In genomic region chr7:107976620-107977019, GRCh38 we compare ENCODE assay signal across 28 cellular contexts. TPM values are rescaled to one million over a fixed set of nuclear protein-coding genes. Genes with fewer than 3 reads are reported as not detected.
"Had no signal": no experiment of that assay in that cellular context is flagged by ENCODE, and none has a peak within 500 bp of the region (broad histone marks: within the 10 kb centered on the region; RNA-seq: fewer than 3 reads in every experiment).

No MANE protein-coding gene starts in this region.

- H3K27ac Mint-ChIP-seq: activated B cell treated with CpG ODN at 0.5 μM for 24 hours; activated CD4-positive, alpha-beta T cell treated with anti-CD3 and anti-CD28 coated beads, Interleukin-2, amount 10 ng/mL, durations not matched to agents 7 days and 5 days; activated CD8-positive, alpha-beta T cell treated with anti-CD3 and anti-CD28 coated beads for 36 hours; activated naive CD4-positive, alpha-beta T cell treated with anti-CD3 and anti-CD28 coated beads, Interleukin-2, amount 10 ng/mL, durations not matched to agents 7 days and 5 days; activated naive CD8-positive, alpha-beta T cell treated with anti-CD3 and anti-CD28 coated beads for 36 hours; activated T-cell treated with anti-CD3 and anti-CD28 coated beads, Interleukin-2, amount 50 U/mL, for 72 hours; activated T-helper 2 cell treated with anti-CD3 and anti-CD28 coated beads, Interferon-gamma antibody, Interleukin-2, Interleukin-4, amounts not matched to agents 10 μg/mL and 5 μg/mL and 100 μg/mL, durations not matched to agents 14 hours and 24 hours and 36 hours; T-helper 17 cell had no signal

- H3K4me1 ChIP-seq: breast epithelium had no signal

- DNase-seq: activated B cell treated with CpG ODN at 0.5 μM for 24 hours; activated CD4-positive, alpha-beta T cell treated with anti-CD3 and anti-CD28 coated beads for 1 hour; activated CD4-positive, alpha-beta T cell treated with anti-CD3 and anti-CD28 coated beads, Interleukin-2, amount 10 ng/mL, durations not matched to agents 7 days and 5 days; activated CD8-positive, alpha-beta memory T cell treated with anti-CD3 and anti-CD28 coated beads, Interleukin-2, amount 50 U/mL, for 4 hours; activated CD8-positive, alpha-beta T cell treated with anti-CD3 and anti-CD28 coated beads for 36 hours; activated gamma-delta T cell treated with Interleukin-2 at 50 U/mL for 16 hours; activated naive CD4-positive, alpha-beta T cell treated with anti-CD3 and anti-CD28 coated beads, Interleukin-2, amount 10 ng/mL, durations not matched to agents 7 days and 5 days; activated naive CD8-positive, alpha-beta T cell treated with anti-CD3 and anti-CD28 coated beads for 36 hours; activated T-cell treated with anti-CD3 and anti-CD28 coated beads, Interleukin-2, amount 50 U/mL, for 72 hours; adrenal gland; aorta; caudate nucleus; Karpas-422; MM.1S; NCI-H1105; NCI-H1436; NCI-H1694 treated with DMSO at 0.1 percent for 48 hours; NCI-H2029 treated with DMSO at 0.1 percent for 48 hours; NCI-H510A treated with DMSO at 0.1 percent for 48 hours; NCI-H69; NK-92 treated with Interleukin-12 subunit alpha and Interleukin-12 subunit beta, amount 100 ng/mL, for 24 hours; OCI-M1; Peyer's patch; SHP77 treated with DMSO at 0.1 percent for 48 hours; T-helper 17 cell; T-helper 9 cell had no signal

- H3K9me3 Mint-ChIP-seq: activated B cell treated with CpG ODN at 0.5 μM for 24 hours; activated CD4-positive, alpha-beta T cell treated with anti-CD3 and anti-CD28 coated beads, Interleukin-2, amount 10 ng/mL, durations not matched to agents 7 days and 5 days; activated CD8-positive, alpha-beta T cell treated with anti-CD3 and anti-CD28 coated beads for 36 hours; activated naive CD4-positive, alpha-beta T cell treated with anti-CD3 and anti-CD28 coated beads, Interleukin-2, amount 10 ng/mL, durations not matched to agents 7 days and 5 days; activated naive CD8-positive, alpha-beta T cell treated with anti-CD3 and anti-CD28 coated beads for 36 hours; activated T-cell treated with anti-CD3 and anti-CD28 coated beads, Interleukin-2, amount 50 U/mL, for 72 hours; activated T-helper 2 cell treated with anti-CD3 and anti-CD28 coated beads, Interferon-gamma antibody, Interleukin-2, Interleukin-4, amounts not matched to agents 10 μg/mL and 5 μg/mL and 100 μg/mL, durations not matched to agents 14 hours and 24 hours and 36 hours had no signal

- H3K27me3 ChIP-seq: adrenal gland, breast epithelium, Peyer's patch had no signal

- H3K4me1 Mint-ChIP-seq: activated B cell treated with CpG ODN at 0.5 μM for 24 hours; activated CD4-positive, alpha-beta T cell treated with anti-CD3 and anti-CD28 coated beads, Interleukin-2, amount 10 ng/mL, durations not matched to agents 7 days and 5 days; activated naive CD4-positive, alpha-beta T cell treated with anti-CD3 and anti-CD28 coated beads, Interleukin-2, amount 10 ng/mL, durations not matched to agents 7 days and 5 days; activated naive CD8-positive, alpha-beta T cell treated with anti-CD3 and anti-CD28 coated beads for 36 hours; T-helper 17 cell had no signal

- H3K27ac ChIP-seq: breast epithelium had no signal

- H3K27me3 Mint-ChIP-seq: activated CD4-positive, alpha-beta T cell treated with anti-CD3 and anti-CD28 coated beads, Interleukin-2, amount 10 ng/mL, durations not matched to agents 7 days and 5 days had no signal

- H3K4me3 ChIP-seq: adrenal gland, breast epithelium, Peyer's patch had no signal

- H3K4me3 Mint-ChIP-seq: activated B cell treated with CpG ODN at 0.5 μM for 24 hours; activated CD4-positive, alpha-beta T cell treated with anti-CD3 and anti-CD28 coated beads, Interleukin-2, amount 10 ng/mL, durations not matched to agents 7 days and 5 days; activated CD8-positive, alpha-beta T cell treated with anti-CD3 and anti-CD28 coated beads for 36 hours; activated naive CD4-positive, alpha-beta T cell treated with anti-CD3 and anti-CD28 coated beads, Interleukin-2, amount 10 ng/mL, durations not matched to agents 7 days and 5 days; activated naive CD8-positive, alpha-beta T cell treated with anti-CD3 and anti-CD28 coated beads for 36 hours; activated T-cell treated with anti-CD3 and anti-CD28 coated beads, Interleukin-2, amount 50 U/mL, for 72 hours; T-helper 17 cell had no signal

- H3K9me3 ChIP-seq: adrenal gland, breast epithelium, Peyer's patch had no signal

- H3K36me3 Mint-ChIP-seq: activated naive CD4-positive, alpha-beta T cell treated with anti-CD3 and anti-CD28 coated beads, Interleukin-2, amount 10 ng/mL, durations not matched to agents 7 days and 5 days; activated naive CD8-positive, alpha-beta T cell treated with anti-CD3 and anti-CD28 coated beads for 36 hours had no signal

- ATAC-seq: activated CD8-positive, alpha-beta T cell treated with anti-CD3 and anti-CD28 coated beads for 36 hours; activated T-cell treated with anti-CD3 and anti-CD28 coated beads, Interleukin-2, amount 50 U/mL, for 72 hours; T-helper 17 cell had no signal

RNA-seq across cellular contexts. Expression of gene LAMB1, which starts 26.3 kb away (rescaled TPM):
- total RNA-seq: activated B cell treated with CpG ODN at 0.5 μM for 24 hours; activated CD4-positive, alpha-beta T cell treated with anti-CD3 and anti-CD28 coated beads, Interleukin-2, amount 10 ng/mL, durations not matched to agents 7 days and 5 days; T-helper 17 cell had no signal
